In the genomic region with DNA sequence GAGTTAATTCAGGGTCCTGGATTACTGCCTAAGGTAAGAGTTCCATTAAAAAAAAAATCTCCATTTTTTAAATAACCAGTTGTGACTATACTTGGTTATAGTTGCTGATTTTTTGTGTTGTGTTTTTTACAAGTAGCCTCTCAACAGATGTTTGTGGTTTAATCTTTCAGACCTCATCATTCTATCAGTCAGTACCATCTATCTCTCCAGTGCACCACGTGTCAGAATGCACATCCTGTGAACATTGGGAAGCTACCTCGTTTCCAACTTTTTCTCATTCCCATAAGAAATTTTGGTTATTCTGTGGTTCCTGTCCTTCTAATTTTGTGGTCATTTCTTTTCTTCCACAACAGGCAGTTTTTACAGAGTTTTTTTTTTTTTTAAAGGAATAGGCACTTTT, we compare ENCODE assay signal across 1 cellular context.
TF ChIP-seq lines count a peak whose summit lies in the region.

No MANE protein-coding gene starts in this region.

TF ChIP-seq in SK-N-SH, 30 proteins besides CTCF, POLR2A, EP300 and RAD21 (continued from another document):
- TF ChIP-seq, protein P1, sequence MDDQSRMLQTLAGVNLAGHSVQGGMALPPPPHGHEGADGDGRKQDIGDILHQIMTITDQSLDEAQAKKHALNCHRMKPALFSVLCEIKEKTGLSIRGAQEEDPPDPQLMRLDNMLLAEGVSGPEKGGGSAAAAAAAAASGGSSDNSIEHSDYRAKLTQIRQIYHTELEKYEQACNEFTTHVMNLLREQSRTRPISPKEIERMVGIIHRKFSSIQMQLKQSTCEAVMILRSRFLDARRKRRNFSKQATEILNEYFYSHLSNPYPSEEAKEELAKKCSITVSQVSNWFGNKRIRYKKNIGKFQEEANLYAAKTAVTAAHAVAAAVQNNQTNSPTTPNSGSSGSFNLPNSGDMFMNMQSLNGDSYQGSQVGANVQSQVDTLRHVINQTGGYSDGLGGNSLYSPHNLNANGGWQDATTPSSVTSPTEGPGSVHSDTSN (IDR thresholded peaks at IDR 0.05), result peak; percentile 85
- TF ChIP-seq POLR2AphosphoS5 (IDR thresholded peaks at IDR 0.05; ENCODE audit: low read depth, low read length), result peak; percentile 39; the same call in 1 of the 2 replicates
